In the genomic region with DNA sequence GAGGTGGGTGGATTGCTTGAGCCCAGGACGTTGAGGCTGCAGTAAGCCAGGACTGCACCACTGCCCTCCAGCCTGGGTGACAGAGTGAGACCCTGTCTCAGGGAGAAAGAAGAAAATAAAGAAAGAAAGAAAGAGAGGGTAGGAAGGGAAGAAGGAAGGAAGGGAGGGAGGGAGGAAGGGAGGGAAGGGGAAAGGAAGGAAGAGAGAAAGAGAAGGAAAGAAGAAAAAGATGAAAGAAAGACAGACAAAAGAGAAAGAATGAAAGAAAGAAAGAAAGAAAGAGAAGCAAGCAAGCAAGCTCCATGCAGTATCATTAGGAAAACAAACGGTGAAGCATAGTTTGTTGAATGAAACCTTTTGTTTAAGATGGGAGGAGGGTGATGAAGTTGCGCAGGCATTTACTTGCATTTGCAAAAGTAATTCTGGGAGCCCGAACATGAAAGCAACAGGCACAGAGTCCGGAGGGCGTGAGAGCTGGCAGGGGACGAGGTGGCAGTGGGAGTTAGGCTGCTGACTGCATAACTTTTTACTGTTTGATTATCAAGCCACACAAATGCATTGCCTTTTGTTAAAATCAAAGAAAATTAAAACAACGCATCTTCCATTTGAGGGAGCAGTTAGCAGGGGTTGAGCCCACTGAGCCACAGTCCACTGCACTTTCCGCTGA, we compare ENCODE assay signal across 18 cellular contexts. TPM values are rescaled to one million over a fixed set of nuclear protein-coding genes. Genes with fewer than 3 reads are reported as not detected.
DNase-seq lines count a peak whose midpoint lies in the region; ATAC-seq and TF ChIP-seq lines count a peak whose summit lies in the region.
"Had no signal": no experiment of that assay in that cellular context is flagged by ENCODE, and none has a peak within 500 bp of the region (broad histone marks: within the 10 kb centered on the region; RNA-seq: fewer than 3 reads in every experiment).

No MANE protein-coding gene starts in this region.

- peaks cover 8% of the 10 kb centered on the region for H3K9me3 Mint-ChIP-seq in T-helper 2 cell treated with Interferon-gamma antibody and Interleukin-4, amounts not matched to agents 5 μg/mL and 100 μg/mL, for 36 hours
- H3K9me3 Mint-ChIP-seq in GM23338 (no peaks in the 10 kb centered on the region), chondrocyte (ENCODE audit: low read depth) (peaks cover 5% of the 10 kb centered on the region)

- BruUV-seq in OCI-LY7 (replicated peaks; lab: Mats Ljungman, UMichigan): no TSS peak

- H3K27me3 Mint-ChIP-seq in T-helper 2 cell treated with Interferon-gamma antibody and Interleukin-4, amounts not matched to agents 5 μg/mL and 100 μg/mL, for 36 hours (ENCODE audit: low read depth): peaks cover 13% of the 10 kb centered on the region
- H3K27me3 Mint-ChIP-seq in GM23338 (ENCODE audit: insufficient read depth, low read depth, poor library complexity): peaks cover 10% of the 10 kb centered on the region
- H3K27me3 Mint-ChIP-seq in chondrocyte (ENCODE audit: low read depth): peaks cover 33% of the 10 kb centered on the region

- H3K4me1 ChIP-seq in GM23338 (ENCODE audit: insufficient read depth): peaks cover 4% of the 10 kb centered on the region; the same call in 1 of the 2 replicates
- H3K4me1 ChIP-seq in sigmoid colon: no peaks in the 10 kb centered on the region
- H3K4me1 ChIP-seq in esophagus squamous epithelium: no peaks in the 10 kb centered on the region
- H3K4me1 ChIP-seq in OCI-LY7 (ENCODE audit: insufficient read depth, low read length, poor library complexity, severe bottlenecking): no peaks in the 10 kb centered on the region
- H3K4me1 ChIP-seq: A549 had no signal

- H3K4me2 ChIP-seq in GM23338 (no peak overlapping the region), OCI-LY7 (ENCODE audit: low read length) (no peak overlapping the region)
- H3K4me2 ChIP-seq: A549, BLaER1 had no signal

- H3K79me2 ChIP-seq in GM23338 (replicated peaks; ENCODE audit: insufficient read depth): no peaks in the 10 kb centered on the region
- H3K79me2 ChIP-seq in OCI-LY7 (ENCODE audit: insufficient read depth, low read depth, low read length): no peaks in the 10 kb centered on the region

- H3K9me2 ChIP-seq in GM23338 (ENCODE audit: insufficient read depth): no peaks in the 10 kb centered on the region
- no peaks in the 10 kb centered on the region for H3K9me2 ChIP-seq in OCI-LY7 (ENCODE audit: insufficient read depth, low read length)

- H3F3A ChIP-seq in GM23338 (replicated peaks; ENCODE audit: low read depth): no peaks in the 10 kb centered on the region

- H3K4me1 Mint-ChIP-seq in T-helper 2 cell treated with Interferon-gamma antibody and Interleukin-4, amounts not matched to agents 5 μg/mL and 100 μg/mL, for 36 hours (ENCODE audit: low read depth): no peaks in the 10 kb centered on the region
- H3K4me1 Mint-ChIP-seq in GM23338: peaks cover 6% of the 10 kb centered on the region
- peaks cover 17% of the 10 kb centered on the region for H3K4me1 Mint-ChIP-seq in chondrocyte (ENCODE audit: low read depth)
- H3K4me1 Mint-ChIP-seq: CD14-positive monocyte; CD4-positive, alpha-beta memory T cell had no signal

- H3K4me3 ChIP-seq in GM23338 (no peak overlapping the region), sigmoid colon (no peak overlapping the region), esophagus squamous epithelium (no peak overlapping the region), OCI-LY7 (ENCODE audit: low read depth, low read length, poor library complexity, severe bottlenecking) (no peak overlapping the region)
- H3K4me3 ChIP-seq: A549, BLaER1 had no signal

- no peak overlapping the region for H3K4me3 Mint-ChIP-seq in T-helper 2 cell treated with Interferon-gamma antibody and Interleukin-4, amounts not matched to agents 5 μg/mL and 100 μg/mL, for 36 hours
- H3K4me3 Mint-ChIP-seq in GM23338 (no peak overlapping the region), chondrocyte (ENCODE audit: unreplicated experiment) (no peak overlapping the region)
- H3K4me3 Mint-ChIP-seq: CD14-positive monocyte; CD4-positive, alpha-beta memory T cell; H9 had no signal

- H3K27ac ChIP-seq in GM23338 (ENCODE audit: low read depth) (no peak overlapping the region), sigmoid colon (no peak overlapping the region), esophagus squamous epithelium (no peak overlapping the region), OCI-LY7 (ENCODE audit: low read depth, low read length, poor library complexity, severe bottlenecking) (no peak overlapping the region)
- H3K27ac ChIP-seq: 22Rv1, A549, BLaER1 had no signal

- H3K9me3 ChIP-seq in sigmoid colon (no peaks in the 10 kb centered on the region), esophagus squamous epithelium (no peaks in the 10 kb centered on the region), OCI-LY7 (ENCODE audit: low read length) (no peaks in the 10 kb centered on the region)
- H3K9me3 ChIP-seq: A549 had no signal

- ATAC-seq in GM23338: no peak

- no peaks in the 10 kb centered on the region for H3K36me3 ChIP-seq in GM23338 (ENCODE audit: insufficient read depth)
- no peaks in the 10 kb centered on the region for H3K36me3 ChIP-seq in sigmoid colon
- H3K36me3 ChIP-seq in esophagus squamous epithelium: no peaks in the 10 kb centered on the region
- H3K36me3 ChIP-seq in OCI-LY7 (ENCODE audit: insufficient read depth, low read length): no peaks in the 10 kb centered on the region
- H3K36me3 ChIP-seq: BLaER1 had no signal

- no peaks in the 10 kb centered on the region for H4K20me1 ChIP-seq in GM23338 (replicated peaks; ENCODE audit: insufficient read depth)
- H4K20me1 ChIP-seq in OCI-LY7 (ENCODE audit: insufficient read depth, low read length): no peaks in the 10 kb centered on the region
- H4K20me1 ChIP-seq: BLaER1 had no signal

- no peak for TF ChIP-seq POLR2A in sigmoid colon (IDR thresholded peaks at IDR 0.05)
- TF ChIP-seq POLR2A in esophagus squamous epithelium (IDR thresholded peaks at IDR 0.05): no peak

- 35 to 57% methylated on average over 9 of the region's 9 CpGs for WGBS in sigmoid colon, 2 donors
- 41 to 45% methylated on average over 9 of the region's 9 CpGs for WGBS in esophagus squamous epithelium, 2 donors

- intact Hi-C loops in sigmoid colon (cut with DNase I): no loop called here
- intact Hi-C loops in esophagus squamous epithelium (cut with DNase I): no loop called here
- intact Hi-C loops in OCI-LY7 (cut with micrococcal nuclease; ENCODE audit: unreplicated experiment): no loop called here

- no peaks in the 10 kb centered on the region for H3K27me3 ChIP-seq in GM23338 (ENCODE audit: insufficient read depth)
- peaks cover 0 to 31% (median 2%) of the 10 kb centered on the region in 3 donors for H3K27me3 ChIP-seq in sigmoid colon
- H3K27me3 ChIP-seq in esophagus squamous epithelium: peaks cover 0 to 83% (median 0%) of the 10 kb centered on the region in 4 donors
- H3K27me3 ChIP-seq: BLaER1 had no signal

- TF ChIP-seq CTCF in GM23338 (conservative IDR thresholded peaks at IDR 0.05; ENCODE audit: low read depth in 2 of 2) (no peak), chondrocyte (IDR thresholded peaks at IDR 0.05) (no peak), sigmoid colon (IDR thresholded peaks at IDR 0.05) (no peak), esophagus squamous epithelium (IDR thresholded peaks at IDR 0.05) (no peak), OCI-LY7 (conservative IDR thresholded peaks at IDR 0.05; ENCODE audit: low read length) (no peak)

- no peak for DNase-seq in T-helper 2 cell treated with Interferon-gamma antibody and Interleukin-4, amounts not matched to agents 5 μg/mL and 100 μg/mL, for 36 hours (ENCODE audit: low spot score)
- no peak for DNase-seq in T-helper 2 cell
- no peak for DNase-seq in GM23338 (ENCODE audit: low spot score)
- DNase-seq in chondrocyte (ENCODE audit: low spot score): peak; percentile 34
- peak; percentile 25 for DNase-seq in sigmoid colon
- no peak for DNase-seq in SW480 (ENCODE audit: low spot score)
- no peak for DNase-seq in esophagus squamous epithelium (lab: John Stamatoyannopoulos, UW)
- DNase-seq in OCI-LY7 (ENCODE audit: low spot score): no peak
- DNase-seq: CD4-positive, alpha-beta memory T cell; DMS153; DMS79; GF-D8; GOT3; H9 had no signal

- CTCF ChIA-PET in OCI-LY7 (lab: Charles Lee; ENCODE audit: unreplicated experiment): no interaction called here

- peak overlapping the region; percentile 80 for H2AFZ ChIP-seq in GM23338
- no peak overlapping the region for H2AFZ ChIP-seq in OCI-LY7 (ENCODE audit: low read length)

- peak overlapping the region; percentile 6 for H3K27ac Mint-ChIP-seq in T-helper 2 cell treated with Interferon-gamma antibody and Interleukin-4, amounts not matched to agents 5 μg/mL and 100 μg/mL, for 36 hours
- H3K27ac Mint-ChIP-seq in GM23338 (no peak overlapping the region), chondrocyte (ENCODE audit: unreplicated experiment) (no peak overlapping the region)
- H3K27ac Mint-ChIP-seq: CD14-positive monocyte, H9 had no signal

- no peaks in the 10 kb centered on the region for H3K36me3 Mint-ChIP-seq in T-helper 2 cell treated with Interferon-gamma antibody and Interleukin-4, amounts not matched to agents 5 μg/mL and 100 μg/mL, for 36 hours (ENCODE audit: low read depth)
- H3K36me3 Mint-ChIP-seq in GM23338 (ENCODE audit: low read depth) (no peaks in the 10 kb centered on the region), chondrocyte (ENCODE audit: low read depth) (no peaks in the 10 kb centered on the region)
- H3K36me3 Mint-ChIP-seq: CD14-positive monocyte; CD4-positive, alpha-beta memory T cell had no signal

- POLR2A ChIA-PET in OCI-LY7 (lab: Charles Lee): no interaction called here

- TF ChIP-seq EP300 in sigmoid colon (IDR thresholded peaks at IDR 0.05): no peak

TF ChIP-seq in GM23338, 12 proteins besides CTCF, POLR2A, EP300 and RAD21 (continues in another document):
- no peak for TF ChIP-seq STAT1 (IDR thresholded peaks at IDR 0.05; ENCODE audit: unreplicated experiment)

RNA-seq across cellular contexts. Expression of gene CEP72, which starts 26.0 kb away (rescaled TPM):
- 23.1 and 27.1 TPM in 2 replicates for total RNA-seq in GM23338 (2014; rRNA removed; shearing (Covaris generic))
- polyA plus RNA-seq in GM23338 (2016; fragmentation: Nextera tagmentation; extraction: Ambion mirVana): 12.5 and 15.5 TPM in 2 replicates
- total RNA-seq in chondrocyte: 2.7 to 4.5 TPM (median 3.3 TPM) in 3 replicates
- total RNA-seq in sigmoid colon: 1 to 10 TPM in 2 of 4 donors, under 1 TPM in 2; 0.36 to 5.0 (median 1.4) TPM
- polyA plus RNA-seq in sigmoid colon: 1 to 10 TPM in 2 of 3 donors, under 1 TPM in 1; 0.60 to 7.1 (median 1.6) TPM
- 1 to 10 TPM; 2.7 to 8.6 (median 4.0) TPM for total RNA-seq in esophagus squamous epithelium
- total RNA-seq in OCI-LY7 (2014; rRNA removed; shearing (Covaris generic)): 26.9 and 27.2 TPM in 2 replicates
- total RNA-seq in OCI-LY7 (2022): 41.1 and 42.7 TPM in 2 replicates

Comparison
In these comparisons a context has a peak if more than half of its experiments do, and no peak if none do; other contexts are left out.
1. DNase-seq: peak in chondrocyte (single experiment) and sigmoid colon (single experiment); none in T-helper 2 cell treated with Interferon-gamma antibody and Interleukin-4, amounts not matched to agents 5 μg/mL and 100 μg/mL, for 36 hours (single experiment), T-helper 2 cell (0 of 5), GM23338 (single experiment), SW480 (single experiment), esophagus squamous epithelium (single experiment) and OCI-LY7 (single experiment).